In genomic region chr3:149585401-149585726, GRCh38 we compare ENCODE assay signal across 14 cellular contexts.
A peak's percentile ranks its signal among the peaks of the same experiment; 100 is the strongest.
DNase-seq lines count a peak whose midpoint lies in the region; ATAC-seq and TF ChIP-seq lines count a peak whose summit lies in the region.
"Had no signal": no experiment of that assay in that cellular context is flagged by ENCODE, and none has a peak within 500 bp of the region (broad histone marks: within the 10 kb centered on the region; RNA-seq: fewer than 3 reads in every experiment).

No MANE protein-coding gene starts in this region.

- H3K36me3 ChIP-seq in OCI-LY3 (replicated peaks; ENCODE audit: low read depth, low read length): no peaks in the 10 kb centered on the region
- no peaks in the 10 kb centered on the region for H3K36me3 ChIP-seq in vagina

- H3K9ac ChIP-seq in OCI-LY3 (ENCODE audit: low read length): no peak overlapping the region

- ATAC-seq in GM19467 (IDR thresholded peaks at IDR 0.05; ENCODE audit: unreplicated experiment): peak; percentile 82
- peak; percentile 85 for ATAC-seq in HG02973 (IDR thresholded peaks at IDR 0.05; ENCODE audit: unreplicated experiment)
- ATAC-seq: esophagus mucosa, left lobe of liver had no signal

- peaks cover 4% of the 10 kb centered on the region; the same call in 1 of the 2 replicates for H3K4me1 ChIP-seq in OCI-LY3 (ENCODE audit: low read length)
- H3K4me1 ChIP-seq in vagina: peaks cover 74% of the 10 kb centered on the region

- H3K79me2 ChIP-seq in OCI-LY3 (ENCODE audit: low read length): no peaks in the 10 kb centered on the region

- 0 out of 2 replicates have a peak overlapping the region, but pooled peaks have one; percentile 14 for H2AFZ ChIP-seq in OCI-LY3 (ENCODE audit: low read depth, low read length)

- in situ Hi-C loops in GM13977 (cut with MboI; ENCODE audit: low pct_unique_long_range_greater_than_20kb, low sequenced_read_pairs, unreplicated experiment): no loop called here

- H3K4me3 ChIP-seq in OCI-LY3 (ENCODE audit: low read length): no peak overlapping the region
- H3K4me3 ChIP-seq in vagina: no peak overlapping the region

- intact Hi-C loops in vagina (cut with DNase I): no loop called here

- no peak for TF ChIP-seq POLR2A in vagina (IDR thresholded peaks at IDR 0.05)

- TF ChIP-seq CTCF in GM13977 (IDR thresholded peaks at IDR 0.05; ENCODE audit: extremely low read depth, insufficient read depth, missing control alignments) (no peak), OCI-LY3 (IDR thresholded peaks at IDR 0.05; ENCODE audit: low read depth, low read length) (no peak), vagina (IDR thresholded peaks at IDR 0.05) (no peak)

- no peaks in the 10 kb centered on the region for H3K9me3 ChIP-seq in OCI-LY3 (ENCODE audit: insufficient read depth, low read length)
- no peaks in the 10 kb centered on the region for H3K9me3 ChIP-seq in vagina

- peak; percentile 60 for DNase-seq in GM13977 (ENCODE audit: low spot score)
- DNase-seq in activated CD4-positive, alpha-beta T cell treated with anti-CD3 and anti-CD28 coated beads for 48 hours: no peak
- DNase-seq in NCI-H2171 treated with DMSO at 0.1 percent for 48 hours (lab: John Stamatoyannopoulos, UW): no peak
- DNase-seq in medulla oblongata (ENCODE audit: extremely low spot score): no peak
- DNase-seq in vagina (ENCODE audit: extremely low spot score in 2 of 2): no peak
- DNase-seq: activated CD4-positive, alpha-beta memory T cell treated with anti-CD3 and anti-CD28 coated beads for 36 hours; amygdala; GOT3; NCI-H1417 had no signal

- peaks cover 7% of the 10 kb centered on the region; the same call in 1 of the 2 replicates for H3K27me3 ChIP-seq in OCI-LY3 (ENCODE audit: low read depth, low read length)
- no peaks in the 10 kb centered on the region for H3K27me3 ChIP-seq in vagina

- no peaks in the 10 kb centered on the region for H4K20me1 ChIP-seq in OCI-LY3 (ENCODE audit: insufficient read depth, low read length)

- H3K4me2 ChIP-seq in OCI-LY3 (ENCODE audit: low read length): 0 out of 2 replicates have a peak overlapping the region, but pooled peaks have one; percentile 1

- no peak overlapping the region for H3K27ac ChIP-seq in OCI-LY3 (ENCODE audit: low read length)
- H3K27ac ChIP-seq in vagina: no peak overlapping the region
